ENCODE assay signal across 9 cellular contexts in genomic region chr6:156808287-156808686, GRCh38. TPM values are rescaled to one million over a fixed set of nuclear protein-coding genes. Genes with fewer than 3 reads are reported as not detected.
A peak's percentile ranks its signal among the peaks of the same experiment; 100 is the strongest.
DNase-seq lines count a peak whose midpoint lies in the region; ATAC-seq and TF ChIP-seq lines count a peak whose summit lies in the region.
"Had no signal": no experiment of that assay in that cellular context is flagged by ENCODE, and none has a peak within 500 bp of the region (broad histone marks: within the 10 kb centered on the region; RNA-seq: fewer than 3 reads in every experiment).

No MANE protein-coding gene starts in this region.

- H3K9ac ChIP-seq in OCI-LY3 (ENCODE audit: low read length) = no peak overlapping the region

- no peaks in the 10 kb centered on the region for H3K27me3 ChIP-seq in OCI-LY3 (ENCODE audit: low read depth, low read length)
- H3K27me3 ChIP-seq in aorta (ENCODE audit: control insufficient read depth in 1 of 2, insufficient read depth in 2 of 2, low read length in 1 of 2) = no peaks in the 10 kb centered on the region

- intact Hi-C loops in Right ventricle myocardium inferior (cut with DNase I) = no loop called here
- intact Hi-C loops in cardiac septum (cut with DNase I) = no loop called here
- intact Hi-C loops in left cardiac atrium (cut with DNase I) = no loop called here
- intact Hi-C loops in aorta (cut with DNase I) = no loop called here

- H3K9me3 ChIP-seq in OCI-LY3 (ENCODE audit: insufficient read depth, low read length) = no peaks in the 10 kb centered on the region
- no peaks in the 10 kb centered on the region for H3K9me3 ChIP-seq in aorta (ENCODE audit: control insufficient read depth, low read length)

- H3K36me3 ChIP-seq in OCI-LY3 (replicated peaks; ENCODE audit: low read depth, low read length) = peaks cover 5% of the 10 kb centered on the region
- H3K36me3 ChIP-seq in aorta (ENCODE audit: control insufficient read depth in 1 of 2, insufficient read depth in 2 of 2, low read length in 1 of 2) = no peaks in the 10 kb centered on the region

- H3K4me1 ChIP-seq in OCI-LY3 (ENCODE audit: low read length) (peaks cover 32% of the 10 kb centered on the region), aorta (ENCODE audit: control insufficient read depth in 1 of 2, insufficient read depth in 2 of 2, low read length in 2 of 2) (peaks cover 0 to 5% of the 10 kb centered on the region in 2 donors)

- H3K4me3 ChIP-seq in OCI-LY3 (ENCODE audit: low read length) = no peak overlapping the region
- H3K4me3 ChIP-seq in aorta (ENCODE audit: low read length in 2 of 2) = no peak overlapping the region

- peaks cover 93% of the 10 kb centered on the region for H3K79me2 ChIP-seq in OCI-LY3 (ENCODE audit: low read length)

- H3K27ac ChIP-seq in OCI-LY3 (ENCODE audit: low read length) (no peak overlapping the region), aorta (ENCODE audit: low read depth in 1 of 2, low read length in 2 of 2) (no peak overlapping the region)

- ATAC-seq in Right ventricle myocardium inferior (peak; percentile 68), left cardiac atrium (peak; percentile 70 to 77), aorta (ENCODE audit: low FRiP score) (peak; percentile 71), HG03135 (IDR thresholded peaks at IDR 0.05; ENCODE audit: unreplicated experiment) (no peak)
- ATAC-seq: activated CD8-positive, alpha-beta memory T cell treated with anti-CD3 and anti-CD28 coated beads, Interleukin-2, amount 10 ng/mL, durations not matched to agents 7 days and 5 days had no signal

- H3K4me2 ChIP-seq in OCI-LY3 (ENCODE audit: low read length) = peak overlapping the region; percentile 68

- no peak for TF ChIP-seq CTCF in OCI-LY3 (IDR thresholded peaks at IDR 0.05; ENCODE audit: low read depth, low read length)

- DNase-seq in Right ventricle myocardium inferior (ENCODE audit: missing footprints) (no peak), cardiac septum (ENCODE audit: low spot score) (no peak), left cardiac atrium (no peak), aorta (no peak), NCI-H1048 (lab: John Stamatoyannopoulos, UW) (no peak), HuH-7 (ENCODE audit: low spot score) (no peak)
- DNase-seq: activated CD8-positive, alpha-beta memory T cell treated with anti-CD3 and anti-CD28 coated beads, Interleukin-2, amount 10 ng/mL, durations not matched to agents 7 days and 5 days had no signal

- WGBS in aorta, 2 donors = 4 to 8% methylated on average over 2 of the region's 2 CpGs

- no peak overlapping the region for H2AFZ ChIP-seq in OCI-LY3 (ENCODE audit: low read depth, low read length)

- peaks cover 38% of the 10 kb centered on the region for H4K20me1 ChIP-seq in OCI-LY3 (ENCODE audit: insufficient read depth, low read length)

RNA-seq across cellular contexts. Expression of gene ARID1B, which starts 31.1 kb away (rescaled TPM):
- total RNA-seq in Right ventricle myocardium inferior (46.4 TPM), cardiac septum (61.1 TPM), left cardiac atrium (10 to 100 TPM; 45.4 to 48.0 TPM), aorta (100 to 1,000 TPM in 1 of 2 donors, 10 to 100 TPM in 1; 92.0 to 143 TPM)
- polyA plus RNA-seq in aorta = 10 to 100 TPM in 1 of 2 donors, 1 to 10 TPM in 1; 6.5 to 16.9 TPM
